In genomic region chr4:118865091-118865708, GRCh38 we compare ENCODE assay signal across 9 cellular contexts. TPM values are rescaled to one million over a fixed set of nuclear protein-coding genes. Genes with fewer than 3 reads are reported as not detected.
DNase-seq lines count a peak whose midpoint lies in the region; ATAC-seq and TF ChIP-seq lines count a peak whose summit lies in the region.
"Had no signal": no experiment of that assay in that cellular context is flagged by ENCODE, and none has a peak within 500 bp of the region (broad histone marks: within the 10 kb centered on the region; RNA-seq: fewer than 3 reads in every experiment).

No MANE protein-coding gene starts in this region.

- no peaks in the 10 kb centered on the region for H3K9me3 ChIP-seq in BE2C
- no peaks in the 10 kb centered on the region for H3K9me3 ChIP-seq in ascending aorta
- H3K9me3 ChIP-seq in hepatocyte (ENCODE audit: low read depth) = no peaks in the 10 kb centered on the region
- H3K9me3 ChIP-seq in spleen = no peaks in the 10 kb centered on the region

- intact Hi-C loops in ascending aorta (cut with DNase I) (no loop called here), spleen (cut with DNase I; ENCODE audit: low total_unique reads) (no loop called here)
- intact Hi-C loops in activated T-helper 1 cell treated with anti-CD3 and anti-CD28 coated beads, Interleukin-12 subunit alpha, Interleukin-12 subunit beta, Interleukin-2, Interleukin-4 antibody, amounts not matched to agents 30 ng/mL and 10 ng/mL and 1 ng/mL, durations not matched to agents 14 hours and 24 hours and 36 hours (cut with micrococcal nuclease) = loop anchor here (1.0 kb wide), 2 partner anchors 29 to 93 kb away; partner anchors contain the start of gene SEC24D

- H3K4me3 Mint-ChIP-seq in activated T-helper 1 cell treated with anti-CD3 and anti-CD28 coated beads, Interleukin-12 subunit alpha, Interleukin-12 subunit beta, Interleukin-2, Interleukin-4 antibody, amounts not matched to agents 30 ng/mL and 10 ng/mL and 1 ng/mL, durations not matched to agents 14 hours and 24 hours and 36 hours = no peak overlapping the region
- H3K4me3 Mint-ChIP-seq: natural killer cell treated with Interleukin-12 subunit alpha and Interleukin-12 subunit beta and Interleukin-15 and Interleukin-18, amount 100 ng/mL, for 72 hours had no signal

- peaks cover 14% of the 10 kb centered on the region for H3K27me3 Mint-ChIP-seq in activated T-helper 1 cell treated with anti-CD3 and anti-CD28 coated beads, Interleukin-12 subunit alpha, Interleukin-12 subunit beta, Interleukin-2, Interleukin-4 antibody, amounts not matched to agents 30 ng/mL and 10 ng/mL and 1 ng/mL, durations not matched to agents 14 hours and 24 hours and 36 hours (ENCODE audit: insufficient read depth)

- no peaks in the 10 kb centered on the region for H3K79me2 ChIP-seq in hepatocyte

- no peak overlapping the region for H3K27ac Mint-ChIP-seq in activated T-helper 1 cell treated with anti-CD3 and anti-CD28 coated beads, Interleukin-12 subunit alpha, Interleukin-12 subunit beta, Interleukin-2, Interleukin-4 antibody, amounts not matched to agents 30 ng/mL and 10 ng/mL and 1 ng/mL, durations not matched to agents 14 hours and 24 hours and 36 hours
- H3K27ac Mint-ChIP-seq: natural killer cell treated with Interleukin-12 subunit alpha and Interleukin-12 subunit beta and Interleukin-15 and Interleukin-18, amount 100 ng/mL, for 72 hours had no signal

- H3K4me3 ChIP-seq in BE2C (ENCODE audit: low read depth, low read length) (peak overlapping the region; percentile 11; the same call in 1 of the 2 replicates), ascending aorta (no peak overlapping the region), hepatocyte (no peak overlapping the region), spleen (no peak overlapping the region)

- H3K9me2 ChIP-seq in hepatocyte (replicated peaks; ENCODE audit: insufficient read depth) = no peaks in the 10 kb centered on the region

- H3K36me3 ChIP-seq in BE2C (no peaks in the 10 kb centered on the region), ascending aorta (no peaks in the 10 kb centered on the region), hepatocyte (replicated peaks; ENCODE audit: insufficient read depth, low read depth) (no peaks in the 10 kb centered on the region), spleen (no peaks in the 10 kb centered on the region)

- no peaks in the 10 kb centered on the region for H3K27me3 ChIP-seq in BE2C
- no peaks in the 10 kb centered on the region for H3K27me3 ChIP-seq in ascending aorta
- no peaks in the 10 kb centered on the region for H3K27me3 ChIP-seq in hepatocyte
- H3K27me3 ChIP-seq in spleen (replicated peaks in 1 of 7) = no peaks in the 10 kb centered on the region

- WGBS in hepatocyte (ENCODE audit: low lambda C conversion rate, missing lambda C conversion rate) = 11% methylated on average over 5 of the region's 5 CpGs
- WGBS in spleen, 5 donors = 20 to 32% (median 23%) methylated on average over 5 of the region's 5 CpGs

- H3K27ac ChIP-seq in ascending aorta (no peak overlapping the region), hepatocyte (no peak overlapping the region), spleen (no peak overlapping the region)

- TF ChIP-seq POLR2A in spleen (IDR thresholded peaks at IDR 0.05) = no peak

- peak overlapping the region; percentile 26 for H3K4me2 ChIP-seq in hepatocyte

- peaks cover 6% of the 10 kb centered on the region for H3K4me1 ChIP-seq in BE2C
- peaks cover 0 to 3% of the 10 kb centered on the region in 2 donors for H3K4me1 ChIP-seq in ascending aorta
- no peaks in the 10 kb centered on the region for H3K4me1 ChIP-seq in hepatocyte (ENCODE audit: insufficient read depth)
- peaks cover 0 to 9% (median 2%) of the 10 kb centered on the region in 6 donors for H3K4me1 ChIP-seq in spleen

- ATAC-seq in GM18519 (IDR thresholded peaks at IDR 0.05; ENCODE audit: low FRiP score, unreplicated experiment) (peak; percentile 72), HG03175 (IDR thresholded peaks at IDR 0.05; ENCODE audit: unreplicated experiment) (peak; percentile 76)

- peak; percentile 63 for DNase-seq in BE2C
- peak; percentile 54 for DNase-seq in NCI-H345 (lab: John Stamatoyannopoulos, UW)
- DNase-seq in ascending aorta (ENCODE audit: low spot score in 2 of 2) = peak in 1 of 2 donors; percentile 65
- peak; percentile 78 for DNase-seq in hepatocyte (ENCODE audit: low spot score)
- no peak for DNase-seq in spleen
- DNase-seq in activated T-helper 1 cell treated with anti-CD3 and anti-CD28 coated beads, Interleukin-12 subunit alpha, Interleukin-12 subunit beta, Interleukin-2, Interleukin-4 antibody, amounts not matched to agents 30 ng/mL and 10 ng/mL and 1 ng/mL, durations not matched to agents 14 hours and 24 hours and 36 hours (ENCODE audit: low spot score) = no peak

- TF ChIP-seq CTCF in BE2C (IDR thresholded peaks at IDR 0.05; ENCODE audit: low read depth, low read length) (peak; percentile 94), ascending aorta (IDR thresholded peaks at IDR 0.05) (peak in 2 of 3 experiments; percentile 69 to 73), hepatocyte (IDR thresholded peaks at IDR 0.05; ENCODE audit: poor library complexity) (peak; percentile 73), spleen (IDR thresholded peaks at IDR 0.05 in 8 of 11, conservative IDR thresholded peaks at IDR 0.05 in 3 of 11) (peak in 8 of 11 experiments; percentile 26 to 56 (median 48))

- no peaks in the 10 kb centered on the region for H3K9me3 Mint-ChIP-seq in activated T-helper 1 cell treated with anti-CD3 and anti-CD28 coated beads, Interleukin-12 subunit alpha, Interleukin-12 subunit beta, Interleukin-2, Interleukin-4 antibody, amounts not matched to agents 30 ng/mL and 10 ng/mL and 1 ng/mL, durations not matched to agents 14 hours and 24 hours and 36 hours
- H3K9me3 Mint-ChIP-seq: natural killer cell treated with Interleukin-12 subunit alpha and Interleukin-12 subunit beta and Interleukin-15 and Interleukin-18, amount 100 ng/mL, for 72 hours had no signal

- H4K20me1 ChIP-seq in hepatocyte (ENCODE audit: insufficient read depth, poor library complexity, severe bottlenecking) = no peaks in the 10 kb centered on the region

- no peak overlapping the region for H2AFZ ChIP-seq in hepatocyte

- H3K4me1 Mint-ChIP-seq in activated T-helper 1 cell treated with anti-CD3 and anti-CD28 coated beads, Interleukin-12 subunit alpha, Interleukin-12 subunit beta, Interleukin-2, Interleukin-4 antibody, amounts not matched to agents 30 ng/mL and 10 ng/mL and 1 ng/mL, durations not matched to agents 14 hours and 24 hours and 36 hours (ENCODE audit: low read depth) = no peaks in the 10 kb centered on the region

- no peaks in the 10 kb centered on the region for H3K36me3 Mint-ChIP-seq in activated T-helper 1 cell treated with anti-CD3 and anti-CD28 coated beads, Interleukin-12 subunit alpha, Interleukin-12 subunit beta, Interleukin-2, Interleukin-4 antibody, amounts not matched to agents 30 ng/mL and 10 ng/mL and 1 ng/mL, durations not matched to agents 14 hours and 24 hours and 36 hours (ENCODE audit: low read depth)
- H3K36me3 Mint-ChIP-seq: natural killer cell treated with Interleukin-12 subunit alpha and Interleukin-12 subunit beta and Interleukin-15 and Interleukin-18, amount 100 ng/mL, for 72 hours had no signal

RNA-seq across cellular contexts. Expression of gene SYNPO2, which starts 23.5 kb away (rescaled TPM):
- polyA plus RNA-seq in BE2C (2012; ENCODE audit: insufficient read depth, insufficient read length, low read depth) = 18.4 TPM
- total RNA-seq in ascending aorta (178 TPM), hepatocyte (10.3 and 12.6 TPM in 2 replicates), spleen (10 to 100 TPM; 24.7 to 72.1 (median 36.9) TPM)
- polyA plus RNA-seq in hepatocyte (3.1 and 3.5 TPM in 2 replicates), spleen (1 to 10 TPM; 3.6 to 5.9 (median 4.2) TPM)
- 0.12 and 0.26 TPM in 2 replicates for total RNA-seq in activated T-helper 1 cell treated with anti-CD3 and anti-CD28 coated beads, Interleukin-12 subunit alpha, Interleukin-12 subunit beta, Interleukin-2, Interleukin-4 antibody, amounts not matched to agents 30 ng/mL and 10 ng/mL and 1 ng/mL, durations not matched to agents 14 hours and 24 hours and 36 hours

RNA-seq across cellular contexts. Expression of gene SEC24D, which starts 29.3 kb away (rescaled TPM):
- polyA plus RNA-seq in BE2C (2012; ENCODE audit: insufficient read depth, insufficient read length, low read depth) = 25.3 TPM
- 108 TPM for total RNA-seq in ascending aorta
- total RNA-seq in hepatocyte = 88.1 and 97.4 TPM in 2 replicates
- 81.9 and 87.4 TPM in 2 replicates for polyA plus RNA-seq in hepatocyte
- 10 to 100 TPM; 42.0 to 75.8 (median 65.3) TPM for total RNA-seq in spleen
- 1 to 10 TPM; 5.2 to 9.4 (median 7.0) TPM for polyA plus RNA-seq in spleen
- 50.0 and 55.2 TPM in 2 replicates for total RNA-seq in activated T-helper 1 cell treated with anti-CD3 and anti-CD28 coated beads, Interleukin-12 subunit alpha, Interleukin-12 subunit beta, Interleukin-2, Interleukin-4 antibody, amounts not matched to agents 30 ng/mL and 10 ng/mL and 1 ng/mL, durations not matched to agents 14 hours and 24 hours and 36 hours

Comparison
In these comparisons a context has a peak if more than half of its experiments do, and no peak if none do; other contexts are left out.
1. DNase-seq: peak in BE2C (single experiment), NCI-H345 (single experiment) and hepatocyte (single experiment); none in spleen (single experiment) and activated T-helper 1 cell treated with anti-CD3 and anti-CD28 coated beads, Interleukin-12 subunit alpha, Interleukin-12 subunit beta, Interleukin-2, Interleukin-4 antibody, amounts not matched to agents 30 ng/mL and 10 ng/mL and 1 ng/mL, durations not matched to agents 14 hours and 24 hours and 36 hours (single experiment).
2. Peak in every context shown above with its lines, with median percentiles within 50 percentile points of each other: CTCF ChIP-seq.